21 cellular contexts compared by ENCODE assay signal in genomic region chr5:140238756-140239155, GRCh38.
"Had no signal": no experiment of that assay in that cellular context is flagged by ENCODE, and none has a peak within 500 bp of the region (broad histone marks: within the 10 kb centered on the region; RNA-seq: fewer than 3 reads in every experiment).

No MANE protein-coding gene starts in this region.

- DNase-seq: Kasumi-1, MM.1S, NCI-H1092 treated with DMSO at 0.1 percent for 48 hours, NCI-H1436, NCI-H187, NCI-H2029, NCI-H2081 treated with DMSO at 0.1 percent for 48 hours, NCI-H2171, NCI-H226, NCI-H446, NCI-H510A, NCI-H524 treated with DMSO at 0.1 percent for 48 hours, NCI-H69, NCI-H774, SHP77 treated with DMSO at 0.1 percent for 48 hours, SJCRH30 had no signal

- ATAC-seq: K562, Right ventricle myocardium inferior, SK-N-SH treated with all-trans-retinoic acid at 6 μM for 48 hours had no signal

- H3K27ac ChIP-seq: HL-60, KMS-11, SJCRH30 had no signal

- H3K4me3 ChIP-seq: K562, SJCRH30 had no signal

- H3K36me3 ChIP-seq: SJCRH30 had no signal

- H3K9me3 ChIP-seq: SJCRH30 had no signal

- H3K9ac ChIP-seq: KMS-11 had no signal

- H3K27me3 ChIP-seq: SJCRH30 had no signal
